17 cellular contexts compared by ENCODE assay signal in genomic region chr16:58002411-58002790, GRCh38. TPM values are rescaled to one million over a fixed set of nuclear protein-coding genes. Genes with fewer than 3 reads are reported as not detected.
DNase-seq lines count a peak whose midpoint lies in the region; ATAC-seq, FAIRE-seq and TF ChIP-seq lines count a peak whose summit lies in the region.
"Had no signal": no experiment of that assay in that cellular context is flagged by ENCODE, and none has a peak within 500 bp of the region (broad histone marks: within the 10 kb centered on the region; RNA-seq: fewer than 3 reads in every experiment).

No MANE protein-coding gene starts in this region.

- H3K9me3 ChIP-seq in CD4-positive, alpha-beta T cell (ENCODE audit: control insufficient read depth, low read length), result no peaks in the 10 kb centered on the region
- H3K9me3 ChIP-seq: sigmoid colon had no signal

- DNase-seq in CD4-positive, alpha-beta T cell, result no peak
- DNase-seq in HTR-8/SVneo (ENCODE audit: insufficient read length, low spot score), result no peak
- DNase-seq in naive thymus-derived CD8-positive, alpha-beta T cell, result peak in 1 of 10 donors; percentile 52
- no peak for DNase-seq in D721Med (ENCODE audit: insufficient read length, low spot score)
- DNase-seq in stimulated activated CD4-positive, alpha-beta T cell treated with anti-CD3 and anti-CD28 coated beads, Interleukin-4, amount 100 ng/mL, for 24 hours, result no peak
- no peak for DNase-seq in DMS114 treated with DMSO at 0.1 percent for 48 hours (lab: John Stamatoyannopoulos, UW; ENCODE audit: unreplicated experiment)
- no peak for DNase-seq in activated CD8-positive, alpha-beta memory T cell treated with anti-CD3 and anti-CD28 coated beads, Interleukin-2, amount 10 ng/mL, durations not matched to agents 7 days and 5 days
- DNase-seq: activated naive CD4-positive, alpha-beta T cell treated with anti-CD3 and anti-CD28 coated beads, Interleukin-2, amount 10 ng/mL, durations not matched to agents 7 days and 5 days; cerebellar nuclear complex; GF-D8; left cardiac atrium; NCI-H2107; sigmoid colon had no signal

- H3K9me3 Mint-ChIP-seq in CD4-positive, alpha-beta T cell, result no peaks in the 10 kb centered on the region
- no peaks in the 10 kb centered on the region for H3K9me3 Mint-ChIP-seq in activated T-helper 17 cell treated with anti-CD3 and anti-CD28 coated beads, Interleukin-2, amount 50 U/mL, for 72 hours
- H3K9me3 Mint-ChIP-seq in naive thymus-derived CD8-positive, alpha-beta T cell, result no peaks in the 10 kb centered on the region
- H3K9me3 Mint-ChIP-seq in activated CD8-positive, alpha-beta memory T cell treated with anti-CD3 and anti-CD28 coated beads, Interleukin-2, amount 10 ng/mL, durations not matched to agents 7 days and 5 days (ENCODE audit: low read depth), result no peaks in the 10 kb centered on the region
- H3K9me3 Mint-ChIP-seq: activated naive CD4-positive, alpha-beta T cell treated with anti-CD3 and anti-CD28 coated beads, Interleukin-2, amount 10 ng/mL, durations not matched to agents 7 days and 5 days had no signal

- no peak for ATAC-seq in CD4-positive, alpha-beta T cell (ENCODE audit: poor library complexity)
- ATAC-seq in activated T-helper 17 cell treated with anti-CD3 and anti-CD28 coated beads, Interleukin-2, amount 50 U/mL, for 72 hours (replicated peaks), result no peak
- ATAC-seq in naive thymus-derived CD8-positive, alpha-beta T cell, result no peak
- no peak for ATAC-seq in activated CD8-positive, alpha-beta memory T cell treated with anti-CD3 and anti-CD28 coated beads, Interleukin-2, amount 10 ng/mL, durations not matched to agents 7 days and 5 days
- ATAC-seq: left cardiac atrium had no signal

- FAIRE-seq in HTR-8/SVneo (lab: Jason Lieb, UNC) (peak; percentile 26), D721Med (lab: Jason Lieb, UNC) (no peak)

- H3K4me3 Mint-ChIP-seq in CD4-positive, alpha-beta T cell, result peak overlapping the region; percentile 71
- H3K4me3 Mint-ChIP-seq in activated T-helper 17 cell treated with anti-CD3 and anti-CD28 coated beads, Interleukin-2, amount 50 U/mL, for 72 hours, result peak overlapping the region; percentile 87
- peak overlapping the region in 7 of 10 donors; percentile 8 to 96 (median 74) for H3K4me3 Mint-ChIP-seq in naive thymus-derived CD8-positive, alpha-beta T cell
- no peak overlapping the region for H3K4me3 Mint-ChIP-seq in activated CD8-positive, alpha-beta memory T cell treated with anti-CD3 and anti-CD28 coated beads, Interleukin-2, amount 10 ng/mL, durations not matched to agents 7 days and 5 days

- no peaks in the 10 kb centered on the region for H3K27me3 ChIP-seq in CD4-positive, alpha-beta T cell (ENCODE audit: control insufficient read depth, insufficient read depth, low read length)
- H3K27me3 ChIP-seq: sigmoid colon had no signal

- intact Hi-C loops in CD4-positive, alpha-beta T cell (cut with DNase I, micrococcal nuclease), result loop anchor here in 1 of 2 experiments (2.0 to 10.0 kb wide), 6 partner anchors 125 to 358 kb away; partner anchors contain the start of genes CFAP20, CSNK2A2 and KIFC3

- H3K36me3 Mint-ChIP-seq in CD4-positive, alpha-beta T cell (ENCODE audit: low read depth), result peaks cover 68% of the 10 kb centered on the region
- peaks cover 53% of the 10 kb centered on the region for H3K36me3 Mint-ChIP-seq in activated T-helper 17 cell treated with anti-CD3 and anti-CD28 coated beads, Interleukin-2, amount 50 U/mL, for 72 hours (ENCODE audit: low read depth)
- H3K36me3 Mint-ChIP-seq in naive thymus-derived CD8-positive, alpha-beta T cell, result peaks cover 0 to 48% (median 12%) of the 10 kb centered on the region in 3 donors
- H3K36me3 Mint-ChIP-seq in activated CD8-positive, alpha-beta memory T cell treated with anti-CD3 and anti-CD28 coated beads, Interleukin-2, amount 10 ng/mL, durations not matched to agents 7 days and 5 days, result peaks cover 33% of the 10 kb centered on the region

- CTCF ChIA-PET in CD4-positive, alpha-beta T cell (lab: Charles Lee), result no interaction called here
- CTCF ChIA-PET in activated CD8-positive, alpha-beta memory T cell treated with anti-CD3 and anti-CD28 coated beads, Interleukin-2, amount 10 ng/mL, durations not matched to agents 7 days and 5 days (lab: Charles Lee), result interaction anchor here (0.6 to 5.7 kb wide), 7 partner anchors 11 to 425 kb away, joined by 3 to 64 read pairs (median 5); no protein-coding TSS in a partner anchor

- H3K27me3 Mint-ChIP-seq in CD4-positive, alpha-beta T cell, result no peaks in the 10 kb centered on the region
- no peaks in the 10 kb centered on the region for H3K27me3 Mint-ChIP-seq in activated T-helper 17 cell treated with anti-CD3 and anti-CD28 coated beads, Interleukin-2, amount 50 U/mL, for 72 hours
- no peaks in the 10 kb centered on the region for H3K27me3 Mint-ChIP-seq in naive thymus-derived CD8-positive, alpha-beta T cell
- H3K27me3 Mint-ChIP-seq in activated CD8-positive, alpha-beta memory T cell treated with anti-CD3 and anti-CD28 coated beads, Interleukin-2, amount 10 ng/mL, durations not matched to agents 7 days and 5 days, result no peaks in the 10 kb centered on the region
- H3K27me3 Mint-ChIP-seq: activated naive CD4-positive, alpha-beta T cell treated with anti-CD3 and anti-CD28 coated beads, Interleukin-2, amount 10 ng/mL, durations not matched to agents 7 days and 5 days had no signal

- POLR2A ChIA-PET in CD4-positive, alpha-beta T cell (lab: Charles Lee), result interaction anchor here (5.1 kb wide), 1 partner anchor 18 kb away, joined by 34 read pairs; no protein-coding TSS in a partner anchor
- POLR2A ChIA-PET in naive thymus-derived CD8-positive, alpha-beta T cell (lab: Charles Lee), result interaction anchor here (5.6 kb wide), 1 partner anchor 15 kb away, joined by 26 read pairs; no protein-coding TSS in a partner anchor

- peaks cover 52% of the 10 kb centered on the region for H3K4me1 Mint-ChIP-seq in CD4-positive, alpha-beta T cell (ENCODE audit: low read depth)
- H3K4me1 Mint-ChIP-seq in activated T-helper 17 cell treated with anti-CD3 and anti-CD28 coated beads, Interleukin-2, amount 50 U/mL, for 72 hours, result peaks cover 27% of the 10 kb centered on the region
- H3K4me1 Mint-ChIP-seq in naive thymus-derived CD8-positive, alpha-beta T cell, result peaks cover 25 to 63% (median 57%) of the 10 kb centered on the region in 4 donors
- H3K4me1 Mint-ChIP-seq in activated CD8-positive, alpha-beta memory T cell treated with anti-CD3 and anti-CD28 coated beads, Interleukin-2, amount 10 ng/mL, durations not matched to agents 7 days and 5 days, result peaks cover 49% of the 10 kb centered on the region

- H3K27ac Mint-ChIP-seq in CD4-positive, alpha-beta T cell, result peak overlapping the region; percentile 87
- peak overlapping the region; percentile 86 for H3K27ac Mint-ChIP-seq in activated T-helper 17 cell treated with anti-CD3 and anti-CD28 coated beads, Interleukin-2, amount 50 U/mL, for 72 hours
- H3K27ac Mint-ChIP-seq in naive thymus-derived CD8-positive, alpha-beta T cell, result peak overlapping the region in 7 of 10 donors; percentile 52 to 95 (median 81)
- H3K27ac Mint-ChIP-seq in activated CD8-positive, alpha-beta memory T cell treated with anti-CD3 and anti-CD28 coated beads, Interleukin-2, amount 10 ng/mL, durations not matched to agents 7 days and 5 days, result no peak overlapping the region

- TF ChIP-seq CTCF in CD4-positive, alpha-beta T cell (IDR thresholded peaks at IDR 0.05), result no peak
- no peak for TF ChIP-seq CTCF in D721Med (IDR thresholded peaks at IDR 0.05; ENCODE audit: insufficient read depth, missing control alignments)

- no peak overlapping the region for H3K27ac ChIP-seq in CD4-positive, alpha-beta T cell (ENCODE audit: low read depth, low read length)

RNA-seq across cellular contexts. Expression of gene USB1, which starts 1.2 kb away (rescaled TPM):
- total RNA-seq in CD4-positive, alpha-beta T cell, result 10 to 100 TPM; 22.4 to 25.7 TPM
- total RNA-seq in activated T-helper 17 cell treated with anti-CD3 and anti-CD28 coated beads, Interleukin-2, amount 50 U/mL, for 72 hours, result 10 to 100 TPM; 33.7 to 56.6 TPM
- 10 to 100 TPM; 30.2 to 31.4 TPM for total RNA-seq in naive thymus-derived CD8-positive, alpha-beta T cell
- 10 to 100 TPM; 31.1 to 36.4 (median 32.8) TPM for polyA plus RNA-seq in naive thymus-derived CD8-positive, alpha-beta T cell
- total RNA-seq in activated CD8-positive, alpha-beta memory T cell treated with anti-CD3 and anti-CD28 coated beads, Interleukin-2, amount 10 ng/mL, durations not matched to agents 7 days and 5 days, result 10 to 100 TPM; 62.2 to 68.0 TPM

RNA-seq across cellular contexts. Expression of gene ZNF319, which starts 1.9 kb away (rescaled TPM):
- total RNA-seq in CD4-positive, alpha-beta T cell, result 10 to 100 TPM; 11.4 to 12.9 TPM
- 1 to 10 TPM; 3.9 to 5.5 TPM for total RNA-seq in activated T-helper 17 cell treated with anti-CD3 and anti-CD28 coated beads, Interleukin-2, amount 50 U/mL, for 72 hours
- 10 to 100 TPM; 20.2 to 21.6 TPM for total RNA-seq in naive thymus-derived CD8-positive, alpha-beta T cell
- 10 to 100 TPM in 1 of 3 donors, 1 to 10 TPM in 2; 3.7 to 10.7 (median 6.0) TPM for polyA plus RNA-seq in naive thymus-derived CD8-positive, alpha-beta T cell
- 10 to 100 TPM; 14.6 to 16.8 TPM for total RNA-seq in activated CD8-positive, alpha-beta memory T cell treated with anti-CD3 and anti-CD28 coated beads, Interleukin-2, amount 10 ng/mL, durations not matched to agents 7 days and 5 days

RNA-seq across cellular contexts. Expression of gene MMP15, which starts 23.2 kb away (rescaled TPM):
- total RNA-seq in CD4-positive, alpha-beta T cell, result under 1 TPM; 0.25 to 0.31 TPM
- under 1 TPM; 0.19 to 0.29 TPM for total RNA-seq in activated T-helper 17 cell treated with anti-CD3 and anti-CD28 coated beads, Interleukin-2, amount 50 U/mL, for 72 hours
- total RNA-seq in naive thymus-derived CD8-positive, alpha-beta T cell, result under 1 TPM; 0.25 to 0.36 TPM
- polyA plus RNA-seq in naive thymus-derived CD8-positive, alpha-beta T cell, result under 1 TPM in 1 of 3 donors, not detected in 2; 0.06 TPM
- 1 to 10 TPM in 1 of 2 experiments, under 1 TPM in 1; 0.75 to 1.1 TPM for total RNA-seq in activated CD8-positive, alpha-beta memory T cell treated with anti-CD3 and anti-CD28 coated beads, Interleukin-2, amount 10 ng/mL, durations not matched to agents 7 days and 5 days

RNA-seq across cellular contexts. Expression of gene CNGB1, which starts 31.5 kb away (rescaled TPM):
- total RNA-seq in CD4-positive, alpha-beta T cell, result not detected
- total RNA-seq in activated T-helper 17 cell treated with anti-CD3 and anti-CD28 coated beads, Interleukin-2, amount 50 U/mL, for 72 hours, result not detected
- not detected for total RNA-seq in naive thymus-derived CD8-positive, alpha-beta T cell
- polyA plus RNA-seq in naive thymus-derived CD8-positive, alpha-beta T cell, result not detected
- total RNA-seq in activated CD8-positive, alpha-beta memory T cell treated with anti-CD3 and anti-CD28 coated beads, Interleukin-2, amount 10 ng/mL, durations not matched to agents 7 days and 5 days, result not detected
- total RNA-seq: glomerular endothelial cell, left cardiac atrium, M059J, myocyte had no signal
